In genomic region chr5:6568383-6568782, GRCh38 we compare ENCODE assay signal across 19 cellular contexts.
"Had no signal": no experiment of that assay in that cellular context is flagged by ENCODE, and none has a peak within 500 bp of the region (broad histone marks: within the 10 kb centered on the region; RNA-seq: fewer than 3 reads in every experiment).

No MANE protein-coding gene starts in this region.

- H3K27me3 ChIP-seq: hepatocyte, neural progenitor cell had no signal

- H3K4me1 ChIP-seq: left lung, neural progenitor cell, psoas muscle, suprapubic skin had no signal

- ATAC-seq: esophagus mucosa; left lung; naive thymus-derived CD4-positive, alpha-beta T cell; psoas muscle; sciatic nerve; stimulated activated naive CD8-positive, alpha-beta T cell treated with anti-CD3 and anti-CD28 coated beads, Interleukin-15, amount 100 ng/mL, for 72 hours had no signal

- DNase-seq: activated CD4-positive, alpha-beta T cell treated with anti-CD3 and anti-CD28 coated beads, Interleukin-2, amount 10 ng/mL, durations not matched to agents 24 days and 14 days; activated naive CD4-positive, alpha-beta T cell; activated naive CD8-positive, alpha-beta T cell treated with anti-CD3 and anti-CD28 coated beads for 36 hours; amniotic stem cell; effector CD8-positive, alpha-beta T cell; left lung; mesendoderm; naive thymus-derived CD4-positive, alpha-beta T cell; psoas muscle; stimulated activated CD4-positive, alpha-beta T cell treated with anti-CD3 and anti-CD28 coated beads, Interleukin-4, amount 100 ng/mL, for 1 hour; stimulated activated naive CD8-positive, alpha-beta T cell treated with anti-CD3 and anti-CD28 coated beads, Interleukin-15, amount 100 ng/mL, for 72 hours; T-helper 9 cell; trophoblast cell had no signal

- H3K27ac ChIP-seq: hepatocyte, left lung, neural progenitor cell, psoas muscle, suprapubic skin had no signal

- H3K36me3 ChIP-seq: left lung, neural progenitor cell, suprapubic skin had no signal

- H3K4me3 ChIP-seq: hepatocyte, left lung, neural progenitor cell, psoas muscle, smooth muscle cell, suprapubic skin had no signal

- H3K9me3 ChIP-seq: left lung, psoas muscle, suprapubic skin had no signal
